8 cellular contexts compared by ENCODE assay signal in the genomic region with DNA sequence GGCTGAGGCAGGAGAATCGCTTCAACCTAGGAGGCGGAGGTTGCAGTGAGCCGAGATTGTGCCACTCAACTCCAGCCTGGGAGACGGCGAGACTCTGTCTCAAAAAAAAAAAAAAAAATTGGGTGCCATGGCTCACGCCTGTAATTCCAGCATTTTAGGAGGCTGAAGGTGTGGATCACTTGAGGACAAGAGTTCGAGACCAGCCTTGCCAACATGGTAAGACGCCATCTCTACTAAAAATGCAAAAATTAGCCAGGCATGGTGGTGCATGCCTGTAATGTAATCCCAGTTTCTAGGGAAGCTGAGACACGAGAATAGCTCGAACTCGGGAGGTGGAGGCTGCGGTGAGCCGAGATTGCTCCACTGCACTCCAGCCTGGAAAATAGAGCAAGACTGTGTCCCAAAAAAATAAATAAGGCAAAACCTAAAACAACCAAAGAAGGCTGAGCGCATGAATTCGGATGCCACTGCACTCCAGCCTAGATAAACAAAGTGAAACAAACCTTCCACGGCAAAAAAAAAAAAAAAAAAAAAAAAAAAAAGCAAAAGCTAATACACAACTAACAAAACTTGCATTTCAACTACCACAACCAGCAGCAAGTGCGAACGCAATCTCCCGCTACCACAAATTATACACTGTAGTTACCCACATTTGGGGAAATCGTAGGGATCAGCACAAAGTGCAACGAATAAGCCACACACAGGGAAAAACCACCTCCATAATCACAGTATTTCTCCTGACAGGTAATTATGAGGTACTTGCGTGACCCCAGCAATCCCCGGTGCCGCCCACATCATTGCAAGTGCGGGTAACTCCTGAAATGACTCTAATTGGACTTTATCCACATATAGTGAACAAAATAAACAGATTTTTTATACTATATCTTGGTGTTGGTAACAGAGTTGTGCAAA. TPM values are rescaled to one million over a fixed set of nuclear protein-coding genes. Genes with fewer than 3 reads are reported as not detected.
DNase-seq lines count a peak whose midpoint lies in the region; ATAC-seq and TF ChIP-seq lines count a peak whose summit lies in the region.
"Had no signal": no experiment of that assay in that cellular context is flagged by ENCODE, and none has a peak within 500 bp of the region (broad histone marks: within the 10 kb centered on the region; RNA-seq: fewer than 3 reads in every experiment).

No MANE protein-coding gene starts in this region.

- TF ChIP-seq RAD21 in HCT116 (IDR thresholded peaks at IDR 0.05; ENCODE audit: low read depth): no peak

- H3K9me2 ChIP-seq in HCT116 (ENCODE audit: insufficient read depth): no peaks in the 10 kb centered on the region

- no peaks in the 10 kb centered on the region for H3K36me3 ChIP-seq in HCT116 (ENCODE audit: control insufficient read depth in 1 of 2, insufficient read depth in 2 of 2, low read length in 2 of 2)
- no peaks in the 10 kb centered on the region for H3K36me3 ChIP-seq in psoas muscle (ENCODE audit: insufficient read depth in 1 of 2, low read depth in 1 of 2)

- BruUV-seq in HCT116 (replicated peaks; lab: Mats Ljungman, UMichigan): TSS peak; percentile 100

- H3K9ac ChIP-seq in HCT116 (ENCODE audit: low read length): peak overlapping the region; percentile 60

- 86 to 88% (median 87%) methylated on average over 25 of the region's 25 CpGs for WGBS in psoas muscle, 3 donors

- intact Hi-C loops in HCT116 (cut with micrococcal nuclease): loop anchor here (1.0 kb wide), 1 partner anchor 13 kb away; no protein-coding TSS in a partner anchor
- intact Hi-C loops in psoas muscle (cut with DNase I): no loop called here

- peak; percentile 99 for TF ChIP-seq POLR2A in HCT116 (IDR thresholded peaks at IDR 0.05; ENCODE audit: borderline replicate concordance, extremely low read depth, insufficient read depth, insufficient read length)

- CTCF ChIA-PET in HCT116 (lab: Charles Lee): interaction anchor here (1.0 to 1.6 kb wide), 4 partner anchors 17 to 148 kb away, joined by 3 to 7 read pairs (median 4); no protein-coding TSS in a partner anchor

- H2AFZ ChIP-seq in HCT116 (ENCODE audit: low read depth, low read length, poor library complexity, severe bottlenecking): peak overlapping the region; percentile 90

- peak overlapping the region; percentile 81 for H3K4me2 ChIP-seq in HCT116 (ENCODE audit: low read length)

- RAD21 ChIA-PET in HCT116 (lab: Charles Lee; ENCODE audit: low non-redundant PET in 1 of 2, low total read pairs in 2 of 2, uncharacterized antibody in 2 of 2, unreplicated experiment in 2 of 2): no interaction called here

- DNase-seq in HCT116 (ENCODE audit: low read depth, low spot score) (peak; percentile 69), NCI-H2227 treated with DMSO at 0.1 percent for 48 hours (lab: John Stamatoyannopoulos, UW) (peak; percentile 99), epithelial cell of esophagus (ENCODE audit: low read depth) (no peak), psoas muscle (no peak), ACHN (no peak), NCI-H1436 treated with DMSO at 0.1 percent for 48 hours (lab: John Stamatoyannopoulos, UW) (no peak)
- DNase-seq in central memory CD4-positive, alpha-beta T cell: no peak
- DNase-seq: glutamatergic neuron had no signal

- H3K79me2 ChIP-seq in HCT116 (ENCODE audit: insufficient read depth, low read length): no peaks in the 10 kb centered on the region

- POLR2A ChIA-PET in HCT116 (lab: Charles Lee): interaction anchor here (0.6 to 9.9 kb wide), 9 partner anchors 8 to 148 kb away, joined by 3 to 162 read pairs (median 3); a partner anchor contains a TSS

- H3K4me1 ChIP-seq in HCT116 (ENCODE audit: control insufficient read depth in 1 of 2, insufficient read depth in 2 of 2, low read length in 2 of 2) (peaks cover 25 to 50% of the 10 kb centered on the region in 2 experiments; a peak in 3 of 4 replicates), psoas muscle (no peaks in the 10 kb centered on the region)

- H3K27me3 ChIP-seq in HCT116 (ENCODE audit: insufficient read depth, low read length): no peaks in the 10 kb centered on the region
- H3K27me3 ChIP-seq in psoas muscle (ENCODE audit: insufficient read depth in 3 of 3, low read length in 2 of 3): peaks cover 0 to 13% (median 2%) of the 10 kb centered on the region in 3 donors

- peak overlapping the region; percentile 67 for H3K27ac ChIP-seq in HCT116 (ENCODE audit: low read depth, low read length)
- H3K27ac ChIP-seq in psoas muscle: no peak overlapping the region

- H3K9me3 ChIP-seq in HCT116 (ENCODE audit: control insufficient read depth in 1 of 2, insufficient read depth in 1 of 2, low read depth in 1 of 2, low read length in 2 of 2) (no peaks in the 10 kb centered on the region), psoas muscle (no peaks in the 10 kb centered on the region)

- no peak for TF ChIP-seq CTCF in HCT116 (IDR thresholded peaks at IDR 0.05 in 2 of 3, conservative IDR thresholded peaks at IDR 0.05 in 1 of 3; ENCODE audit: borderline replicate concordance in 1 of 3, insufficient read depth in 1 of 3, low read depth in 2 of 3, low read length in 2 of 3)
- no peak for TF ChIP-seq CTCF in epithelial cell of esophagus (IDR thresholded peaks at IDR 0.05; ENCODE audit: insufficient read depth, low read depth, low read length, missing control alignments)
- TF ChIP-seq CTCF in psoas muscle (IDR thresholded peaks at IDR 0.05): no peak

- in situ Hi-C loops in ACHN (cut with HindIII; ENCODE audit: low pct_ligation_motif_present, low pct_unique_long_range_greater_than_20kb, low sequenced_read_pairs): no loop called here

- ATAC-seq in HCT116 (peak; percentile 16), psoas muscle (no peak)

- H4K20me1 ChIP-seq in HCT116 (ENCODE audit: insufficient read depth): no peaks in the 10 kb centered on the region

- peak overlapping the region; percentile 26 to 46 for H3K4me3 ChIP-seq in HCT116 (replicated peaks in 1 of 2; ENCODE audit: low read depth in 1 of 2, low read length in 2 of 2)
- H3K4me3 ChIP-seq in epithelial cell of esophagus (ENCODE audit: low read length): peak overlapping the region; percentile 37
- peak overlapping the region; percentile 25 for H3K4me3 ChIP-seq in psoas muscle

TF ChIP-seq in HCT116, 20 proteins besides CTCF, POLR2A, EP300 and RAD21:
- TF ChIP-seq FOSL1 (IDR thresholded peaks at IDR 0.05; ENCODE audit: low read depth) (no peak), CEBPB (IDR thresholded peaks at IDR 0.05; ENCODE audit: low read depth) (no peak), SP1 (IDR thresholded peaks at IDR 0.05; ENCODE audit: low read depth) (0 out of 2 replicates have a peak, but pooled peaks have one; percentile 22), POLR2AphosphoS5 (IDR thresholded peaks at IDR 0.05; ENCODE audit: low read depth, low read length) (peak; percentile 94), ZFX (IDR thresholded peaks at IDR 0.05) (no peak), SIN3A (IDR thresholded peaks at IDR 0.05; ENCODE audit: low read depth) (peak; percentile 44; the same call in 1 of the 2 replicates)
- TF ChIP-seq, protein P1, sequence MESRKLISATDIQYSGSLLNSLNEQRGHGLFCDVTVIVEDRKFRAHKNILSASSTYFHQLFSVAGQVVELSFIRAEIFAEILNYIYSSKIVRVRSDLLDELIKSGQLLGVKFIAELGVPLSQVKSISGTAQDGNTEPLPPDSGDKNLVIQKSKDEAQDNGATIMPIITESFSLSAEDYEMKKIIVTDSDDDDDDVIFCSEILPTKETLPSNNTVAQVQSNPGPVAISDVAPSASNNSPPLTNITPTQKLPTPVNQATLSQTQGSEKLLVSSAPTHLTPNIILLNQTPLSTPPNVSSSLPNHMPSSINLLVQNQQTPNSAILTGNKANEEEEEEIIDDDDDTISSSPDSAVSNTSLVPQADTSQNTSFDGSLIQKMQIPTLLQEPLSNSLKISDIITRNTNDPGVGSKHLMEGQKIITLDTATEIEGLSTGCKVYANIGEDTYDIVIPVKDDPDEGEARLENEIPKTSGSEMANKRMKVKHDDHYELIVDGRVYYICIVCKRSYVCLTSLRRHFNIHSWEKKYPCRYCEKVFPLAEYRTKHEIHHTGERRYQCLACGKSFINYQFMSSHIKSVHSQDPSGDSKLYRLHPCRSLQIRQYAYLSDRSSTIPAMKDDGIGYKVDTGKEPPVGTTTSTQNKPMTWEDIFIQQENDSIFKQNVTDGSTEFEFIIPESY (IDR thresholded peaks at IDR 0.05; ENCODE audit: extremely low read depth, insufficient replicate concordance, low read length): peak; percentile 37
- TF ChIP-seq, protein P2, sequence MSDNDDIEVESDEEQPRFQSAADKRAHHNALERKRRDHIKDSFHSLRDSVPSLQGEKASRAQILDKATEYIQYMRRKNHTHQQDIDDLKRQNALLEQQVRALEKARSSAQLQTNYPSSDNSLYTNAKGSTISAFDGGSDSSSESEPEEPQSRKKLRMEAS (IDR thresholded peaks at IDR 0.05): no peak

RNA-seq across cellular contexts. Expression of a gene that starts 25.6 kb away (rescaled TPM):
- total RNA-seq in HCT116 (2021; ENCODE audit: unreplicated experiment) (0.89 TPM), psoas muscle (1 to 10 TPM in 1 of 4 donors, under 1 TPM in 2, not detected in 1; 0.13 to 3.5 (median 0.14) TPM)
- polyA plus RNA-seq in HCT116 (2012): 0.27 and 0.66 TPM in 2 replicates
- under 1 TPM; 0.05 to 0.09 (median 0.06) TPM for polyA plus RNA-seq in psoas muscle

RNA-seq across cellular contexts. Expression of a gene that starts 26.2 kb away (rescaled TPM):
- total RNA-seq in HCT116 (2021; ENCODE audit: unreplicated experiment) (94.9 TPM), psoas muscle (10 to 100 TPM; 11.0 to 23.2 (median 16.6) TPM)
- polyA plus RNA-seq in HCT116 (2012): 41.7 and 62.9 TPM in 2 replicates
- 10 to 100 TPM; 13.9 to 17.9 (median 17.1) TPM for polyA plus RNA-seq in psoas muscle

Comparison
In these comparisons a context has a peak if more than half of its experiments do, and no peak if none do; other contexts are left out.
1. DNase-seq: peak in HCT116 (single experiment) and NCI-H2227 treated with DMSO at 0.1 percent for 48 hours (single experiment); none in epithelial cell of esophagus (single experiment), psoas muscle (0 of 2), central memory CD4-positive, alpha-beta T cell (single experiment), ACHN (single experiment) and NCI-H1436 treated with DMSO at 0.1 percent for 48 hours (single experiment).
2. Peak in every context shown above with its lines, with median percentiles within 50 percentile points of each other: H3K4me3 ChIP-seq.